Comparison of ENCODE assay signal across 2 cellular contexts in genomic region chr14:23034498-23035302, GRCh38.
TF ChIP-seq lines count a peak whose summit lies in the region.

PSMB5 (minus strand) TSS chr14:23034900; CDS start chr14:23034881, 19 bp downstream.

TF ChIP-seq in SK-N-SH, 30 proteins besides CTCF, POLR2A, EP300 and RAD21 (continued from another document):
- TF ChIP-seq YY1 (IDR thresholded peaks at IDR 0.05; ENCODE audit: low read depth): peak; percentile 99
- peak; percentile 85 for TF ChIP-seq GABPA (IDR thresholded peaks at IDR 0.05; ENCODE audit: low read depth)
- peak; percentile 52 for TF ChIP-seq RFX5 (IDR thresholded peaks at IDR 0.05; ENCODE audit: low read length)
- TF ChIP-seq SMC3 (IDR thresholded peaks at IDR 0.05; ENCODE audit: low read depth, low read length): 0 out of 2 replicates have a peak, but pooled peaks have one; percentile 10
- no peak for TF ChIP-seq USF1 (IDR thresholded peaks at IDR 0.05; ENCODE audit: borderline replicate concordance, low read depth)
- TF ChIP-seq SIN3A (IDR thresholded peaks at IDR 0.05; ENCODE audit: borderline replicate concordance, low read depth, low read length): peak; percentile 48; the same call in 1 of the 2 replicates
- peak; percentile 39 for TF ChIP-seq CHD2 (IDR thresholded peaks at IDR 0.05; ENCODE audit: low read length, partially characterized antibody)
- TF ChIP-seq ELF1 (IDR thresholded peaks at IDR 0.05): peak; percentile 75
TF ChIP-seq in SK-N-SH: peak in this region for 10.

TF ChIP-seq in K562, 482 proteins besides CTCF, POLR2A, EP300 and RAD21 (continued from another document and continues in another):
- TF ChIP-seq ZNF766 (CRISPR knock-in tag; conservative IDR thresholded peaks at IDR 0.05): peak; percentile 97
- TF ChIP-seq, protein P1, sequence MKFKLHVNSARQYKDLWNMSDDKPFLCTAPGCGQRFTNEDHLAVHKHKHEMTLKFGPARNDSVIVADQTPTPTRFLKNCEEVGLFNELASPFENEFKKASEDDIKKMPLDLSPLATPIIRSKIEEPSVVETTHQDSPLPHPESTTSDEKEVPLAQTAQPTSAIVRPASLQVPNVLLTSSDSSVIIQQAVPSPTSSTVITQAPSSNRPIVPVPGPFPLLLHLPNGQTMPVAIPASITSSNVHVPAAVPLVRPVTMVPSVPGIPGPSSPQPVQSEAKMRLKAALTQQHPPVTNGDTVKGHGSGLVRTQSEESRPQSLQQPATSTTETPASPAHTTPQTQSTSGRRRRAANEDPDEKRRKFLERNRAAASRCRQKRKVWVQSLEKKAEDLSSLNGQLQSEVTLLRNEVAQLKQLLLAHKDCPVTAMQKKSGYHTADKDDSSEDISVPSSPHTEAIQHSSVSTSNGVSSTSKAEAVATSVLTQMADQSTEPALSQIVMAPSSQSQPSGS (CRISPR knock-in tag; IDR thresholded peaks at IDR 0.05): no peak
- TF ChIP-seq ZNF3 (CRISPR knock-in tag; IDR thresholded peaks at IDR 0.05): no peak
- no peak for TF ChIP-seq FOXM1 (IDR thresholded peaks at IDR 0.05; ENCODE audit: low read depth)
- 0 out of 2 replicates have a peak, but pooled peaks have one; percentile 38 for TF ChIP-seq FOXM1 (CRISPR knock-in tag; IDR thresholded peaks at IDR 0.05; ENCODE audit: low read depth)
- no peak for TF ChIP-seq ZNF76 (CRISPR knock-in tag; IDR thresholded peaks at IDR 0.05; ENCODE audit: borderline replicate concordance)
- TF ChIP-seq ZNF146 (CRISPR knock-in tag; IDR thresholded peaks at IDR 0.05; ENCODE audit: unreplicated experiment): no peak
- TF ChIP-seq MED1 (CRISPR knock-in tag; IDR thresholded peaks at IDR 0.05; ENCODE audit: borderline replicate concordance): no peak
- TF ChIP-seq HNRNPL (IDR thresholded peaks at IDR 0.05; ENCODE audit: low read depth, low read length): no peak
- no peak for TF ChIP-seq TCF15 (CRISPR knock-in tag; IDR thresholded peaks at IDR 0.05)
- TF ChIP-seq, protein P2, sequence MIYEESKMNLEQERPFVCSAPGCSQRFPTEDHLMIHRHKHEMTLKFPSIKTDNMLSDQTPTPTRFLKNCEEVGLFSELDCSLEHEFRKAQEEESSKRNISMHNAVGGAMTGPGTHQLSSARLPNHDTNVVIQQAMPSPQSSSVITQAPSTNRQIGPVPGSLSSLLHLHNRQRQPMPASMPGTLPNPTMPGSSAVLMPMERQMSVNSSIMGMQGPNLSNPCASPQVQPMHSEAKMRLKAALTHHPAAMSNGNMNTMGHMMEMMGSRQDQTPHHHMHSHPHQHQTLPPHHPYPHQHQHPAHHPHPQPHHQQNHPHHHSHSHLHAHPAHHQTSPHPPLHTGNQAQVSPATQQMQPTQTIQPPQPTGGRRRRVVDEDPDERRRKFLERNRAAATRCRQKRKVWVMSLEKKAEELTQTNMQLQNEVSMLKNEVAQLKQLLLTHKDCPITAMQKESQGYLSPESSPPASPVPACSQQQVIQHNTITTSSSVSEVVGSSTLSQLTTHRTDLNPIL (CRISPR knock-in tag; IDR thresholded peaks at IDR 0.05): no peak
- no peak for TF ChIP-seq CAMTA2 (CRISPR knock-in tag; conservative IDR thresholded peaks at IDR 0.05)
- no peak for TF ChIP-seq MEF2A (IDR thresholded peaks at IDR 0.05; ENCODE audit: control insufficient read depth, low read depth, low read length)
- TF ChIP-seq, protein P3, sequence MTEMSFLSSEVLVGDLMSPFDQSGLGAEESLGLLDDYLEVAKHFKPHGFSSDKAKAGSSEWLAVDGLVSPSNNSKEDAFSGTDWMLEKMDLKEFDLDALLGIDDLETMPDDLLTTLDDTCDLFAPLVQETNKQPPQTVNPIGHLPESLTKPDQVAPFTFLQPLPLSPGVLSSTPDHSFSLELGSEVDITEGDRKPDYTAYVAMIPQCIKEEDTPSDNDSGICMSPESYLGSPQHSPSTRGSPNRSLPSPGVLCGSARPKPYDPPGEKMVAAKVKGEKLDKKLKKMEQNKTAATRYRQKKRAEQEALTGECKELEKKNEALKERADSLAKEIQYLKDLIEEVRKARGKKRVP (CRISPR knock-in tag; IDR thresholded peaks at IDR 0.05): no peak; the same call in 1 of the 2 replicates
- TF ChIP-seq, protein P4, sequence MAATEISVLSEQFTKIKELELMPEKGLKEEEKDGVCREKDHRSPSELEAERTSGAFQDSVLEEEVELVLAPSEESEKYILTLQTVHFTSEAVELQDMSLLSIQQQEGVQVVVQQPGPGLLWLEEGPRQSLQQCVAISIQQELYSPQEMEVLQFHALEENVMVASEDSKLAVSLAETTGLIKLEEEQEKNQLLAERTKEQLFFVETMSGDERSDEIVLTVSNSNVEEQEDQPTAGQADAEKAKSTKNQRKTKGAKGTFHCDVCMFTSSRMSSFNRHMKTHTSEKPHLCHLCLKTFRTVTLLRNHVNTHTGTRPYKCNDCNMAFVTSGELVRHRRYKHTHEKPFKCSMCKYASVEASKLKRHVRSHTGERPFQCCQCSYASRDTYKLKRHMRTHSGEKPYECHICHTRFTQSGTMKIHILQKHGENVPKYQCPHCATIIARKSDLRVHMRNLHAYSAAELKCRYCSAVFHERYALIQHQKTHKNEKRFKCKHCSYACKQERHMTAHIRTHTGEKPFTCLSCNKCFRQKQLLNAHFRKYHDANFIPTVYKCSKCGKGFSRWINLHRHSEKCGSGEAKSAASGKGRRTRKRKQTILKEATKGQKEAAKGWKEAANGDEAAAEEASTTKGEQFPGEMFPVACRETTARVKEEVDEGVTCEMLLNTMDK (IDR thresholded peaks at IDR 0.05; ENCODE audit: borderline replicate concordance, insufficient read depth, low read depth, low read length, poor library complexity, severe bottlenecking): peak; percentile 4
- no peak for TF ChIP-seq RBM34 (IDR thresholded peaks at IDR 0.05; ENCODE audit: borderline replicate concordance, insufficient read depth, low read length)
- no peak for TF ChIP-seq HDAC3 (IDR thresholded peaks at IDR 0.05; ENCODE audit: borderline replicate concordance, partially characterized antibody)
- no peak for TF ChIP-seq ZNF586 (CRISPR knock-in tag; conservative IDR thresholded peaks at IDR 0.05)
- TF ChIP-seq U2AF2 (optimal IDR thresholded peaks at IDR 0.05; ENCODE audit: low read depth, low read length): no peak
- TF ChIP-seq SMARCC2 (IDR thresholded peaks at IDR 0.05; ENCODE audit: low read depth): no peak
- no peak for TF ChIP-seq PURB (CRISPR knock-in tag; IDR thresholded peaks at IDR 0.05; ENCODE audit: low read depth)
- no peak for TF ChIP-seq ZBTB26 (CRISPR knock-in tag; IDR thresholded peaks at IDR 0.05)
- TF ChIP-seq IRF2 (CRISPR knock-in tag; IDR thresholded peaks at IDR 0.05): no peak
- no peak for TF ChIP-seq ZNF239 (CRISPR knock-in tag; IDR thresholded peaks at IDR 0.05)
- TF ChIP-seq SRSF3 (IDR thresholded peaks at IDR 0.05; ENCODE audit: insufficient read depth, low read length): no peak
- TF ChIP-seq ILK (tag; IDR thresholded peaks at IDR 0.05; ENCODE audit: borderline replicate concordance, low read depth): no peak
- TF ChIP-seq CGGBP1 (CRISPR knock-in tag; IDR thresholded peaks at IDR 0.05): no peak
- no peak for TF ChIP-seq NR3C1 (CRISPR knock-in tag; IDR thresholded peaks at IDR 0.05)
- no peak for TF ChIP-seq ZFPM2 (CRISPR knock-in tag; IDR thresholded peaks at IDR 0.05)
- TF ChIP-seq ZNF277 (CRISPR knock-in tag; IDR thresholded peaks at IDR 0.05; ENCODE audit: borderline replicate concordance): no peak
- TF ChIP-seq, protein P5, sequence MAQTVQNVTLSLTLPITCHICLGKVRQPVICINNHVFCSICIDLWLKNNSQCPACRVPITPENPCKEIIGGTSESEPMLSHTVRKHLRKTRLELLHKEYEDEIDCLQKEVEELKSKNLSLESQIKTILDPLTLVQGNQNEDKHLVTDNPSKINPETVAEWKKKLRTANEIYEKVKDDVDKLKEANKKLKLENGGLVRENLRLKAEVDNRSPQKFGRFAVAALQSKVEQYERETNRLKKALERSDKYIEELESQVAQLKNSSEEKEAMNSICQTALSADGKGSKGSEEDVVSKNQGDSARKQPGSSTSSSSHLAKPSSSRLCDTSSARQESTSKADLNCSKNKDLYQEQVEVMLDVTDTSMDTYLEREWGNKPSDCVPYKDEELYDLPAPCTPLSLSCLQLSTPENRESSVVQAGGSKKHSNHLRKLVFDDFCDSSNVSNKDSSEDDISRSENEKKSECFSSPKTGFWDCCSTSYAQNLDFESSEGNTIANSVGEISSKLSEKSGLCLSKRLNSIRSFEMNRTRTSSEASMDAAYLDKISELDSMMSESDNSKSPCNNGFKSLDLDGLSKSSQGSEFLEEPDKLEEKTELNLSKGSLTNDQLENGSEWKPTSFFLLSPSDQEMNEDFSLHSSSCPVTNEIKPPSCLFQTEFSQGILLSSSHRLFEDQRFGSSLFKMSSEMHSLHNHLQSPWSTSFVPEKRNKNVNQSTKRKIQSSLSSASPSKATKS (CRISPR knock-in tag; IDR thresholded peaks at IDR 0.05): no peak
- TF ChIP-seq, protein P6, sequence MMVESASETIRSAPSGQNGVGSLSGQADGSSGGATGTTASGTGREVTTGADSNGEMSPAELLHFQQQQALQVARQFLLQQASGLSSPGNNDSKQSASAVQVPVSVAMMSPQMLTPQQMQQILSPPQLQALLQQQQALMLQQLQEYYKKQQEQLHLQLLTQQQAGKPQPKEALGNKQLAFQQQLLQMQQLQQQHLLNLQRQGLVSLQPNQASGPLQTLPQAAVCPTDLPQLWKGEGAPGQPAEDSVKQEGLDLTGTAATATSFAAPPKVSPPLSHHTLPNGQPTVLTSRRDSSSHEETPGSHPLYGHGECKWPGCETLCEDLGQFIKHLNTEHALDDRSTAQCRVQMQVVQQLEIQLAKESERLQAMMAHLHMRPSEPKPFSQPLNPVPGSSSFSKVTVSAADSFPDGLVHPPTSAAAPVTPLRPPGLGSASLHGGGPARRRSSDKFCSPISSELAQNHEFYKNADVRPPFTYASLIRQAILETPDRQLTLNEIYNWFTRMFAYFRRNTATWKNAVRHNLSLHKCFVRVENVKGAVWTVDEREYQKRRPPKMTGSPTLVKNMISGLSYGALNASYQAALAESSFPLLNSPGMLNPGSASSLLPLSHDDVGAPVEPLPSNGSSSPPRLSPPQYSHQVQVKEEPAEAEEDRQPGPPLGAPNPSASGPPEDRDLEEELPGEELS (CRISPR knock-in tag; IDR thresholded peaks at IDR 0.05; ENCODE audit: borderline replicate concordance): no peak
- no peak for TF ChIP-seq GATAD2A (IDR thresholded peaks at IDR 0.05)
- no peak for TF ChIP-seq PTBP1 (IDR thresholded peaks at IDR 0.05; ENCODE audit: low read depth, low read length)
- TF ChIP-seq VEZF1 (CRISPR knock-in tag; IDR thresholded peaks at IDR 0.05): no peak
- no peak for TF ChIP-seq THRAP3 (IDR thresholded peaks at IDR 0.05; ENCODE audit: borderline replicate concordance)
- TF ChIP-seq FOXA1 (IDR thresholded peaks at IDR 0.05; ENCODE audit: borderline replicate concordance): no peak
- no peak for TF ChIP-seq ZNF324 (CRISPR knock-in tag; IDR thresholded peaks at IDR 0.05)
- TF ChIP-seq ZNF140 (CRISPR knock-in tag; IDR thresholded peaks at IDR 0.05): no peak
- TF ChIP-seq, protein P7, sequence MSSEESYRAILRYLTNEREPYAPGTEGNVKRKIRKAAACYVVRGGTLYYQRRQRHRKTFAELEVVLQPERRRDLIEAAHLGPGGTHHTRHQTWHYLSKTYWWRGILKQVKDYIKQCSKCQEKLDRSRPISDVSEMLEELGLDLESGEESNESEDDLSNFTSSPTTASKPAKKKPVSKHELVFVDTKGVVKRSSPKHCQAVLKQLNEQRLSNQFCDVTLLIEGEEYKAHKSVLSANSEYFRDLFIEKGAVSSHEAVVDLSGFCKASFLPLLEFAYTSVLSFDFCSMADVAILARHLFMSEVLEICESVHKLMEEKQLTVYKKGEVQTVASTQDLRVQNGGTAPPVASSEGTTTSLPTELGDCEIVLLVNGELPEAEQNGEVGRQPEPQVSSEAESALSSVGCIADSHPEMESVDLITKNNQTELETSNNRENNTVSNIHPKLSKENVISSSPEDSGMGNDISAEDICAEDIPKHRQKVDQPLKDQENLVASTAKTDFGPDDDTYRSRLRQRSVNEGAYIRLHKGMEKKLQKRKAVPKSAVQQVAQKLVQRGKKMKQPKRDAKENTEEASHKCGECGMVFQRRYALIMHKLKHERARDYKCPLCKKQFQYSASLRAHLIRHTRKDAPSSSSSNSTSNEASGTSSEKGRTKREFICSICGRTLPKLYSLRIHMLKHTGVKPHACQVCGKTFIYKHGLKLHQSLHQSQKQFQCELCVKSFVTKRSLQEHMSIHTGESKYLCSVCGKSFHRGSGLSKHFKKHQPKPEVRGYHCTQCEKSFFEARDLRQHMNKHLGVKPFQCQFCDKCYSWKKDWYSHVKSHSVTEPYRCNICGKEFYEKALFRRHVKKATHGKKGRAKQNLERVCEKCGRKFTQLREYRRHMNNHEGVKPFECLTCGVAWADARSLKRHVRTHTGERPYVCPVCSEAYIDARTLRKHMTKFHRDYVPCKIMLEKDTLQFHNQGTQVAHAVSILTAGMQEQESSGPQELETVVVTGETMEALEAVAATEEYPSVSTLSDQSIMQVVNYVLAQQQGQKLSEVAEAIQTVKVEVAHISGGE (CRISPR knock-in tag; IDR thresholded peaks at IDR 0.05): peak in 1 of 3 experiments; percentile 79; a peak in 2 of 6 replicates
- TF ChIP-seq NELFE (IDR thresholded peaks at IDR 0.05; ENCODE audit: insufficient read depth, insufficient read length): no peak
- TF ChIP-seq TAL1 (IDR thresholded peaks at IDR 0.05): no peak
